8 cellular contexts compared by ENCODE assay signal in genomic region chr9:105694848-105695581, GRCh38. TPM values are rescaled to one million over a fixed set of nuclear protein-coding genes. Genes with fewer than 3 reads are reported as not detected.
A peak's percentile ranks its signal among the peaks of the same experiment; 100 is the strongest.
DNase-seq lines count a peak whose midpoint lies in the region; ATAC-seq lines count a peak whose summit lies in the region.

No MANE protein-coding gene starts in this region.

- DNase-seq in Ammon's horn (ENCODE audit: low spot score): peak; percentile 66
- peak; percentile 63 for DNase-seq in NOMO-1 treated with dmso at 0.1 percent for 144 hours (lab: John Stamatoyannopoulos, UW; ENCODE audit: unreplicated experiment)
- DNase-seq in activated T-cell treated with anti-CD3 and anti-CD28 coated beads for 24 hours (ENCODE audit: low read depth): peak; percentile 38
- DNase-seq in stimulated activated CD8-positive, alpha-beta memory T cell treated with anti-CD3 and anti-CD28 coated beads, Interleukin-7, amount 100 ng/mL, for 4 hours (ENCODE audit: low read depth in 2 of 2): peak; percentile 5 to 32

- peak overlapping the region; percentile 32 for H3K4me3 ChIP-seq in mucosa of stomach (ENCODE audit: low read length)

- H3K4me1 ChIP-seq in mucosa of stomach (ENCODE audit: control insufficient read depth, insufficient read depth, low read length): no peaks in the 10 kb centered on the region

- no peaks in the 10 kb centered on the region for H3K27me3 ChIP-seq in mucosa of stomach (ENCODE audit: control insufficient read depth, insufficient read depth, low read length)

- no peaks in the 10 kb centered on the region for H3K36me3 ChIP-seq in mucosa of stomach (ENCODE audit: control insufficient read depth, insufficient read depth, low read length)

- ATAC-seq in GM19025 (IDR thresholded peaks at IDR 0.05; ENCODE audit: low read depth, unreplicated experiment) (peak; percentile 55), HG03196 (IDR thresholded peaks at IDR 0.05; ENCODE audit: unreplicated experiment) (peak; percentile 58), esophagus mucosa (peak; percentile 71)

- H3K9ac ChIP-seq in mucosa of stomach (ENCODE audit: low read length): peak overlapping the region; percentile 29

- H3K9me3 ChIP-seq in mucosa of stomach (ENCODE audit: control insufficient read depth, low read length): no peaks in the 10 kb centered on the region

RNA-seq across cellular contexts. Expression of gene TMEM38B, which starts 0.7 kb away (rescaled TPM):
- total RNA-seq in esophagus mucosa: 4.1 TPM

RNA-seq across cellular contexts. Expression of gene TAL2, which starts 32.8 kb away (rescaled TPM):
- not detected for total RNA-seq in esophagus mucosa

Comparison
In these comparisons a context has a peak if more than half of its experiments do, and no peak if none do; other contexts are left out.
1. Peak in every context shown above with its lines: DNase-seq, ATAC-seq and H3K4me3 ChIP-seq.